ENCODE assay signal across 8 cellular contexts in genomic region chr9:6049798-6050197, GRCh38. TPM values are rescaled to one million over a fixed set of nuclear protein-coding genes. Genes with fewer than 3 reads are reported as not detected.
DNase-seq lines count a peak whose midpoint lies in the region; ATAC-seq and TF ChIP-seq lines count a peak whose summit lies in the region.

No MANE protein-coding gene starts in this region.

- peak; percentile 55 for ATAC-seq in GM18517 (IDR thresholded peaks at IDR 0.05; ENCODE audit: unreplicated experiment)
- ATAC-seq in natural killer cell treated with Interleukin-12 subunit alpha and Interleukin-12 subunit beta and Interleukin-15 and Interleukin-18, amount 100 ng/mL, for 72 hours: peak; percentile 71 to 72
- ATAC-seq in left cardiac atrium: no peak

- H3K36me3 Mint-ChIP-seq in natural killer cell treated with Interleukin-12 subunit alpha and Interleukin-12 subunit beta and Interleukin-15 and Interleukin-18, amount 100 ng/mL, for 72 hours: no peaks in the 10 kb centered on the region

- TF ChIP-seq CTCF in C4-2B (conservative IDR thresholded peaks at IDR 0.05): peak; percentile 47
- peak; percentile 53 for TF ChIP-seq CTCF in HL-60 (IDR thresholded peaks at IDR 0.05; ENCODE audit: insufficient read depth, low read length)

- no peak overlapping the region for H3K27ac Mint-ChIP-seq in natural killer cell treated with Interleukin-12 subunit alpha and Interleukin-12 subunit beta and Interleukin-15 and Interleukin-18, amount 100 ng/mL, for 72 hours

- H3K4me3 Mint-ChIP-seq in natural killer cell treated with Interleukin-12 subunit alpha and Interleukin-12 subunit beta and Interleukin-15 and Interleukin-18, amount 100 ng/mL, for 72 hours: no peak overlapping the region

- no peaks in the 10 kb centered on the region for H3K27me3 ChIP-seq in HL-60 (ENCODE audit: insufficient read depth, poor library complexity, severe bottlenecking)

- no peak overlapping the region for H3K27ac ChIP-seq in C4-2B
- H3K27ac ChIP-seq in HL-60 (replicated peaks): no peak overlapping the region

- intact Hi-C loops in left cardiac atrium (cut with DNase I): loop anchor here in 1 of 2 donors (5.0 kb wide), 1 partner anchor 162 kb away; no protein-coding TSS in a partner anchor

- DNase-seq in HL-60 (ENCODE audit: low read depth in 1 of 2, low spot score in 1 of 2) (peak in 1 of 2 experiments; percentile 64), amniotic epithelial cell (ENCODE audit: low read depth) (peak; percentile 30), C1 segment of cervical spinal cord (lab: John Stamatoyannopoulos, UW) (no peak), NCI-H1417 (lab: John Stamatoyannopoulos, UW) (no peak), left cardiac atrium (no peak)
- DNase-seq in natural killer cell treated with Interleukin-12 subunit alpha and Interleukin-12 subunit beta and Interleukin-15 and Interleukin-18, amount 100 ng/mL, for 72 hours (ENCODE audit: low spot score): no peak

- peaks cover 7 to 13% of the 10 kb centered on the region in 2 donors for H3K4me1 Mint-ChIP-seq in natural killer cell treated with Interleukin-12 subunit alpha and Interleukin-12 subunit beta and Interleukin-15 and Interleukin-18, amount 100 ng/mL, for 72 hours (ENCODE audit: low read depth in 2 of 2)

- no peak overlapping the region for H3K4me3 ChIP-seq in HL-60 (replicated peaks; ENCODE audit: insufficient read depth, low read length)

- no peaks in the 10 kb centered on the region for H3K9me3 Mint-ChIP-seq in natural killer cell treated with Interleukin-12 subunit alpha and Interleukin-12 subunit beta and Interleukin-15 and Interleukin-18, amount 100 ng/mL, for 72 hours

- H3K27me3 Mint-ChIP-seq in natural killer cell treated with Interleukin-12 subunit alpha and Interleukin-12 subunit beta and Interleukin-15 and Interleukin-18, amount 100 ng/mL, for 72 hours: peaks cover 8 to 11% of the 10 kb centered on the region in 2 donors

RNA-seq across cellular contexts. Expression of gene RANBP6, which starts 34.4 kb away (rescaled TPM):
- 10 to 100 TPM; 19.3 to 21.6 TPM for total RNA-seq in natural killer cell treated with Interleukin-12 subunit alpha and Interleukin-12 subunit beta and Interleukin-15 and Interleukin-18, amount 100 ng/mL, for 72 hours
- total RNA-seq in left cardiac atrium: 10 to 100 TPM; 18.6 to 30.1 TPM

Comparison
In these comparisons a context has a peak if more than half of its experiments do, and no peak if none do; other contexts are left out.
1. ATAC-seq: peak in GM18517 (single experiment) and natural killer cell treated with Interleukin-12 subunit alpha and Interleukin-12 subunit beta and Interleukin-15 and Interleukin-18, amount 100 ng/mL, for 72 hours (2 of 2); none in left cardiac atrium (0 of 2).